13 cellular contexts compared by ENCODE assay signal in genomic region chr10:4283841-4284610, GRCh38.
DNase-seq lines count a peak whose midpoint lies in the region; ATAC-seq and TF ChIP-seq lines count a peak whose summit lies in the region.
"Had no signal": no experiment of that assay in that cellular context is flagged by ENCODE, and none has a peak within 500 bp of the region (broad histone marks: within the 10 kb centered on the region; RNA-seq: fewer than 3 reads in every experiment).

No MANE protein-coding gene starts in this region.

- H3K4me3 ChIP-seq in gastrocnemius medialis (no peak overlapping the region), endodermal cell (ENCODE audit: low read length) (no peak overlapping the region)
- H3K4me3 ChIP-seq: SJCRH30 had no signal

- no peak overlapping the region for H3K27ac Mint-ChIP-seq in endodermal cell
- H3K27ac Mint-ChIP-seq: CD14-positive monocyte, IgD-negative memory B cell had no signal

- H3K4me1 Mint-ChIP-seq in endodermal cell = peaks cover 21% of the 10 kb centered on the region

- 79 to 82% methylated on average over 4 to 7 of the region's 7 CpGs for whole genome bisulfite sequencing in endodermal cell (ENCODE audit: insufficient coverage in 1 of 2, insufficient read length in 1 of 2), 2 experiments

- no peaks in the 10 kb centered on the region for H3K36me3 Mint-ChIP-seq in endodermal cell (ENCODE audit: low read depth)
- H3K36me3 Mint-ChIP-seq: CD14-positive monocyte had no signal

- H3K9ac ChIP-seq in endodermal cell (ENCODE audit: extremely low read depth, low read length, poor library complexity, severe bottlenecking) = no peak overlapping the region

- H3K9me3 ChIP-seq in gastrocnemius medialis (no peaks in the 10 kb centered on the region), endodermal cell (ENCODE audit: control insufficient read depth, low read length) (no peaks in the 10 kb centered on the region)
- H3K9me3 ChIP-seq: neutrophil, SJCRH30 had no signal

- ATAC-seq in gastrocnemius medialis (peak; percentile 79), GM19324 (IDR thresholded peaks at IDR 0.05; ENCODE audit: low FRiP score, unreplicated experiment) (no peak), HG03025 (IDR thresholded peaks at IDR 0.05; ENCODE audit: low FRiP score, unreplicated experiment) (no peak)

- TF ChIP-seq POLR2A in gastrocnemius medialis (IDR thresholded peaks at IDR 0.05) = no peak

- H3K27ac ChIP-seq in gastrocnemius medialis (peak overlapping the region; percentile 38 to 75 (median 64)), endodermal cell (ENCODE audit: low read depth, low read length) (no peak overlapping the region)
- H3K27ac ChIP-seq: neutrophil, SJCRH30 had no signal

- TF ChIP-seq CTCF in gastrocnemius medialis (IDR thresholded peaks at IDR 0.05 in 4 of 5, conservative IDR thresholded peaks at IDR 0.05 in 1 of 5) (no peak), endodermal cell (conservative IDR thresholded peaks at IDR 0.05) (no peak)

- H3K36me3 ChIP-seq in gastrocnemius medialis = no peaks in the 10 kb centered on the region
- no peaks in the 10 kb centered on the region for H3K36me3 ChIP-seq in endodermal cell (ENCODE audit: control insufficient read depth, insufficient read depth, low read length)
- H3K36me3 ChIP-seq: neutrophil, SJCRH30 had no signal

- peaks cover 2% of the 10 kb centered on the region for H3K27me3 Mint-ChIP-seq in endodermal cell (ENCODE audit: insufficient read depth)

- intact Hi-C loops in gastrocnemius medialis (cut with DNase I; ENCODE audit: low total_unique reads) = loop anchor here (5.0 kb wide), 1 partner anchor 42 kb away; no protein-coding TSS in a partner anchor

- in situ Hi-C loops in gastrocnemius medialis (cut with MboI; ENCODE audit: low sequenced_read_pairs in 4 of 4) = no loop called here

- H3K4me3 Mint-ChIP-seq in endodermal cell = no peak overlapping the region
- H3K4me3 Mint-ChIP-seq: CD14-positive monocyte, IgD-negative memory B cell had no signal

- H3K27me3 ChIP-seq in gastrocnemius medialis (no peaks in the 10 kb centered on the region), endodermal cell (ENCODE audit: control insufficient read depth, insufficient read depth, low read length, poor library complexity, severe bottlenecking) (no peaks in the 10 kb centered on the region)
- H3K27me3 ChIP-seq: neutrophil, SJCRH30 had no signal

- no peaks in the 10 kb centered on the region for H3K9me3 Mint-ChIP-seq in endodermal cell
- H3K9me3 Mint-ChIP-seq: CD14-positive monocyte, IgD-negative memory B cell had no signal

- DNase-seq in AG20443 (ENCODE audit: low spot score) = peak; percentile 76
- DNase-seq in cerebellum (ENCODE audit: low spot score) = peak; percentile 1
- DNase-seq in iris pigment epithelial cell (ENCODE audit: low read depth) = peak; percentile 79
- peak; percentile 63 to 68 for DNase-seq in gastrocnemius medialis
- DNase-seq in endodermal cell = no peak
- no peak for DNase-seq in H4 (ENCODE audit: low spot score)
- DNase-seq: activated CD4-positive, alpha-beta T cell treated with anti-CD3 and anti-CD28 coated beads, Interleukin-2, amount 50 U/mL, for 4 hours; SJCRH30 had no signal

- peaks cover 19 to 35% of the 10 kb centered on the region in 2 donors for H3K4me1 ChIP-seq in gastrocnemius medialis
- H3K4me1 ChIP-seq in endodermal cell (ENCODE audit: control insufficient read depth, insufficient read depth, low read length) = peaks cover 3% of the 10 kb centered on the region
- H3K4me1 ChIP-seq: SJCRH30 had no signal

Comparison
In these comparisons a context has a peak if more than half of its experiments do, and no peak if none do; other contexts are left out.
1. DNase-seq: peak in AG20443 (single experiment), cerebellum (single experiment), iris pigment epithelial cell (single experiment) and gastrocnemius medialis (2 of 2); none in endodermal cell (single experiment) and H4 (single experiment).
2. ATAC-seq: peak in gastrocnemius medialis (2 of 2); none in GM19324 (single experiment) and HG03025 (single experiment).